ENCODE assay signal across 21 cellular contexts in the genomic region with DNA sequence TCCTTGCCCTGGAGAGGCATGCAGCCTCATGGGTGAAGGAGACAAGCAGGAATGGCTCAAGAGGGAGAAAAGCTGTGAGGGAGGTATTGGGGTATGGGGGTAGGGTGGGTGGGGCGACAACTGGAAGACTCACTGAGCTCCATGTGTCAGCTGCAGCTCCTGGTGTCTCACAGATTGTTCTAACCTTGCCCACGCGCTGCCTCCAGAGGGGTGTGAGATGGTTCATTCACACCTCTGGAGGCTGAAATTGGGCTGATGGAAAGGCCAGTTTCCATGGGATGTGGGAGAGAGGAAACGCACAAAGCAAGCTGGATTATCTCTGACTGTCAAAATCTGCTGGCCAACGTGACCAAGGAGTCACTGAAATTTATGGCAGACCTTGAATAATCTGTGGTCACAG.
"Had no signal": no experiment of that assay in that cellular context is flagged by ENCODE, and none has a peak within 500 bp of the region (broad histone marks: within the 10 kb centered on the region; RNA-seq: fewer than 3 reads in every experiment).

No MANE protein-coding gene starts in this region.

- H3K4me1 ChIP-seq: esophagus squamous epithelium, gastrocnemius medialis, heart right ventricle, left lung, lower lobe of right lung had no signal

- H3K27ac ChIP-seq: coronary artery, dorsolateral prefrontal cortex, epithelial cell of prostate, esophagus squamous epithelium, gastrocnemius medialis, heart right ventricle, left lung, lower lobe of right lung had no signal

- H3K27me3 ChIP-seq: dorsolateral prefrontal cortex, esophagus squamous epithelium, gastrocnemius medialis, left lung had no signal

- H3K27me3 Mint-ChIP-seq: effector memory CD8-positive, alpha-beta T cell had no signal

- H3K9me3 ChIP-seq: esophagus squamous epithelium, gastrocnemius medialis, lower lobe of right lung, mucosa of descending colon had no signal

- H3K4me3 Mint-ChIP-seq: effector memory CD8-positive, alpha-beta T cell; endodermal cell; mesothelial cell of epicardium had no signal

- DNase-seq: dermis blood vessel endothelial cell; effector CD8-positive, alpha-beta T cell; effector memory CD8-positive, alpha-beta T cell; endodermal cell; erythroblast; esophagus squamous epithelium; foreskin fibroblast; foreskin melanocyte; gastrocnemius medialis; glutamatergic neuron; heart right ventricle; hippocampal formation; left cardiac atrium; left lung; left ventricle myocardium superior; lower lobe of right lung; mucosa of descending colon had no signal

- H3K36me3 ChIP-seq: esophagus squamous epithelium, gastrocnemius medialis, heart right ventricle, left lung, lower lobe of right lung had no signal

- H3K4me3 ChIP-seq: coronary artery, dorsolateral prefrontal cortex, esophagus squamous epithelium, gastrocnemius medialis, heart right ventricle, left lung, lower lobe of right lung, mucosa of descending colon had no signal

- H3K27ac Mint-ChIP-seq: effector memory CD8-positive, alpha-beta T cell; endodermal cell; mesothelial cell of epicardium had no signal
